Comparison of ENCODE assay signal across 9 cellular contexts in genomic region chr2:219530048-219530963, GRCh38. TPM values are rescaled to one million over a fixed set of nuclear protein-coding genes. Genes with fewer than 3 reads are reported as not detected.
DNase-seq lines count a peak whose midpoint lies in the region; ATAC-seq and TF ChIP-seq lines count a peak whose summit lies in the region.
"Had no signal": no experiment of that assay in that cellular context is flagged by ENCODE, and none has a peak within 500 bp of the region (broad histone marks: within the 10 kb centered on the region; RNA-seq: fewer than 3 reads in every experiment).

No MANE protein-coding gene starts in this region.

- H3K36me3 Mint-ChIP-seq in nephron progenitor cell (ENCODE audit: low read depth): no peaks in the 10 kb centered on the region

- H3K36me3 ChIP-seq in DND-41 (ENCODE audit: insufficient read depth, low read length) (no peaks in the 10 kb centered on the region), Peyer's patch (no peaks in the 10 kb centered on the region)

- H3K27me3 ChIP-seq in DND-41 (ENCODE audit: insufficient read depth, low read length, poor library complexity): peaks cover 44% of the 10 kb centered on the region
- no peaks in the 10 kb centered on the region for H3K27me3 ChIP-seq in Peyer's patch

- no peak for TF ChIP-seq POLR2A in Peyer's patch (IDR thresholded peaks at IDR 0.05)

- H3K9ac ChIP-seq in DND-41 (ENCODE audit: low read depth, low read length): no peak overlapping the region

- TF ChIP-seq CTCF in DND-41 (IDR thresholded peaks at IDR 0.05; ENCODE audit: borderline replicate concordance, extremely low read depth, low read length, poor library complexity, severe bottlenecking) (peak; percentile 94), Peyer's patch (IDR thresholded peaks at IDR 0.05) (peak; percentile 85 to 99 (median 97)), nephron progenitor cell (IDR thresholded peaks at IDR 0.05) (peak; percentile 97)

- H3K4me1 Mint-ChIP-seq in nephron progenitor cell: peaks cover 49% of the 10 kb centered on the region

- DNase-seq in DND-41: peak; percentile 84
- DNase-seq in Peyer's patch: peak; percentile 67 to 91 (median 88)
- peak; percentile 88 to 91 for DNase-seq in activated T-cell treated with anti-CD3 and anti-CD28 coated beads, Interleukin-2, amount 50 U/mL, for 48 hours
- DNase-seq in fibroblast of gingiva (ENCODE audit: low read depth): peak; percentile 69
- DNase-seq in nephron progenitor cell: peak; percentile 96
- DNase-seq in stimulated activated naive CD4-positive, alpha-beta T cell treated with Interleukin-2 at 50 U/mL for 16 hours (lab: John Stamatoyannopoulos, UW): peak; percentile 81

- H2AFZ ChIP-seq in DND-41 (ENCODE audit: low read depth, low read length): no peak overlapping the region

- peaks cover 17% of the 10 kb centered on the region for H4K20me1 ChIP-seq in DND-41 (ENCODE audit: insufficient read depth, low read length)

- TF ChIP-seq EP300 in Ishikawa (IDR thresholded peaks at IDR 0.05; ENCODE audit: borderline replicate concordance): no peak

- no peaks in the 10 kb centered on the region for H3K9me3 ChIP-seq in DND-41 (ENCODE audit: insufficient read depth, low read length, severe bottlenecking)
- H3K9me3 ChIP-seq in Peyer's patch: no peaks in the 10 kb centered on the region

- TF ChIP-seq RAD21 in Ishikawa (IDR thresholded peaks at IDR 0.05; ENCODE audit: low read depth): peak; percentile 100

- H3K4me1 ChIP-seq in DND-41 (ENCODE audit: insufficient read depth, low read length) (no peaks in the 10 kb centered on the region), Peyer's patch (no peaks in the 10 kb centered on the region)

- H3K79me2 ChIP-seq in DND-41 (ENCODE audit: insufficient read depth, low read length): no peaks in the 10 kb centered on the region

- peaks cover 62% of the 10 kb centered on the region for H3K27me3 Mint-ChIP-seq in nephron progenitor cell (ENCODE audit: low read depth, poor library complexity)

- no peak overlapping the region for H3K4me3 ChIP-seq in DND-41 (ENCODE audit: low read depth in 1 of 2, low read length in 2 of 2)
- H3K4me3 ChIP-seq in Peyer's patch: no peak overlapping the region
- H3K4me3 ChIP-seq: skin epidermis had no signal

- peak; percentile 98 for ATAC-seq in DND-41 (ENCODE audit: insufficient read depth, low read depth)
- ATAC-seq in GM21723 (IDR thresholded peaks at IDR 0.05; ENCODE audit: unreplicated experiment): peak; percentile 96

- H3K27ac ChIP-seq in DND-41 (ENCODE audit: low read length): no peak overlapping the region
- no peak overlapping the region for H3K27ac ChIP-seq in Peyer's patch
- H3K27ac ChIP-seq: skin epidermis had no signal

- no peak overlapping the region for H3K4me2 ChIP-seq in DND-41 (ENCODE audit: insufficient read depth, low read length)

- no peak overlapping the region for H3K27ac Mint-ChIP-seq in nephron progenitor cell

- peak overlapping the region; percentile 42 for H3K4me3 Mint-ChIP-seq in nephron progenitor cell

- H3K9me3 Mint-ChIP-seq in nephron progenitor cell: no peaks in the 10 kb centered on the region

TF ChIP-seq in Ishikawa, 13 proteins besides CTCF, POLR2A, EP300 and RAD21:
- no peak for TF ChIP-seq EGR1 (IDR thresholded peaks at IDR 0.05)
- no peak for TF ChIP-seq CREB1 (IDR thresholded peaks at IDR 0.05; ENCODE audit: low read depth)
- TF ChIP-seq FOXM1 (IDR thresholded peaks at IDR 0.05; ENCODE audit: borderline replicate concordance, low read depth): no peak
- TF ChIP-seq, protein P1, sequence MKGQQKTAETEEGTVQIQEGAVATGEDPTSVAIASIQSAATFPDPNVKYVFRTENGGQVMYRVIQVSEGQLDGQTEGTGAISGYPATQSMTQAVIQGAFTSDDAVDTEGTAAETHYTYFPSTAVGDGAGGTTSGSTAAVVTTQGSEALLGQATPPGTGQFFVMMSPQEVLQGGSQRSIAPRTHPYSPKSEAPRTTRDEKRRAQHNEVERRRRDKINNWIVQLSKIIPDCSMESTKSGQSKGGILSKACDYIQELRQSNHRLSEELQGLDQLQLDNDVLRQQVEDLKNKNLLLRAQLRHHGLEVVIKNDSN (IDR thresholded peaks at IDR 0.05): no peak
- no peak for TF ChIP-seq TCF12 (IDR thresholded peaks at IDR 0.05; ENCODE audit: low read depth)
- TF ChIP-seq YY1 (IDR thresholded peaks at IDR 0.05; ENCODE audit: low read depth): no peak
- TF ChIP-seq MAX (IDR thresholded peaks at IDR 0.05): no peak
- no peak for TF ChIP-seq TAF1 (IDR thresholded peaks at IDR 0.05; ENCODE audit: low read depth)
- no peak for TF ChIP-seq ZBTB7A (IDR thresholded peaks at IDR 0.05; ENCODE audit: low read depth)
- no peak for TF ChIP-seq CEBPB (IDR thresholded peaks at IDR 0.05)
- no peak for TF ChIP-seq NFIC (IDR thresholded peaks at IDR 0.05)
- TF ChIP-seq TEAD4 (IDR thresholded peaks at IDR 0.05): no peak
- TF ChIP-seq REST (IDR thresholded peaks at IDR 0.05; ENCODE audit: low read depth): no peak

RNA-seq across cellular contexts. Expression of gene CHPF, which starts 13.3 kb away (rescaled TPM):
- 100 to 1,000 TPM in 1 of 4 donors, 10 to 100 TPM in 3; 19.0 to 122 (median 90.5) TPM for total RNA-seq in Peyer's patch

RNA-seq across cellular contexts. Expression of gene TMEM198, which starts 13.5 kb away (rescaled TPM):
- 10 to 100 TPM in 3 of 4 donors, 1 to 10 TPM in 1; 6.6 to 25.5 (median 13.9) TPM for total RNA-seq in Peyer's patch

RNA-seq across cellular contexts. Expression of gene ASIC4, which starts 16.0 kb away (rescaled TPM):
- under 1 TPM in 1 of 4 donors, not detected in 3; 0.27 TPM for total RNA-seq in Peyer's patch

RNA-seq across cellular contexts. Expression of gene GMPPA, which starts 31.6 kb away (rescaled TPM):
- 10 to 100 TPM; 35.0 to 69.6 (median 38.9) TPM for total RNA-seq in Peyer's patch

RNA-seq across cellular contexts. Expression of gene OBSL1, which starts 41.0 kb away (rescaled TPM):
- total RNA-seq in Peyer's patch: 10 to 100 TPM in 3 of 4 donors, 1 to 10 TPM in 1; 7.5 to 43.7 (median 21.2) TPM
